1 cellular context compared by ENCODE assay signal in the genomic region with DNA sequence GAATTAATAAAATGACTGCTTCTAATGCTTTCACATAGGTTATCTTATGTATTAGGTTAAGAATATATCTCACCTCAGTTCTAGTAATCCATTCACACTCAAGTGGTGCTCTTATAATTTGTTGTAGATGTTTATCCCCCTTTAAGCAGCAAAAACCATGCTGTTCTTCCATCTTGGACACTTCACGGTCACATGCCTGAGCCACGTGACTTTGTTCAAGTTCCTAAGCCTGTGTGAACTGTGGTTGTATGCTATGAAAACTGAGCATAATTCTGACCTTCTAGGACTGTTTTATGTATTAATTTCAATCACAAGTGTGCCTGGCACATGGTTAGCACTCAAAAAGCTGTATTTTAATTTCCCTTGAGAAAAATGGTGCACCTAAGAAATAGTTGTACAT.
TF ChIP-seq lines count a peak whose summit lies in the region.

No MANE protein-coding gene starts in this region.

TF ChIP-seq in GM23338, 12 proteins besides CTCF, POLR2A, EP300 and RAD21 (continued from another document):
- TF ChIP-seq, protein P1, sequence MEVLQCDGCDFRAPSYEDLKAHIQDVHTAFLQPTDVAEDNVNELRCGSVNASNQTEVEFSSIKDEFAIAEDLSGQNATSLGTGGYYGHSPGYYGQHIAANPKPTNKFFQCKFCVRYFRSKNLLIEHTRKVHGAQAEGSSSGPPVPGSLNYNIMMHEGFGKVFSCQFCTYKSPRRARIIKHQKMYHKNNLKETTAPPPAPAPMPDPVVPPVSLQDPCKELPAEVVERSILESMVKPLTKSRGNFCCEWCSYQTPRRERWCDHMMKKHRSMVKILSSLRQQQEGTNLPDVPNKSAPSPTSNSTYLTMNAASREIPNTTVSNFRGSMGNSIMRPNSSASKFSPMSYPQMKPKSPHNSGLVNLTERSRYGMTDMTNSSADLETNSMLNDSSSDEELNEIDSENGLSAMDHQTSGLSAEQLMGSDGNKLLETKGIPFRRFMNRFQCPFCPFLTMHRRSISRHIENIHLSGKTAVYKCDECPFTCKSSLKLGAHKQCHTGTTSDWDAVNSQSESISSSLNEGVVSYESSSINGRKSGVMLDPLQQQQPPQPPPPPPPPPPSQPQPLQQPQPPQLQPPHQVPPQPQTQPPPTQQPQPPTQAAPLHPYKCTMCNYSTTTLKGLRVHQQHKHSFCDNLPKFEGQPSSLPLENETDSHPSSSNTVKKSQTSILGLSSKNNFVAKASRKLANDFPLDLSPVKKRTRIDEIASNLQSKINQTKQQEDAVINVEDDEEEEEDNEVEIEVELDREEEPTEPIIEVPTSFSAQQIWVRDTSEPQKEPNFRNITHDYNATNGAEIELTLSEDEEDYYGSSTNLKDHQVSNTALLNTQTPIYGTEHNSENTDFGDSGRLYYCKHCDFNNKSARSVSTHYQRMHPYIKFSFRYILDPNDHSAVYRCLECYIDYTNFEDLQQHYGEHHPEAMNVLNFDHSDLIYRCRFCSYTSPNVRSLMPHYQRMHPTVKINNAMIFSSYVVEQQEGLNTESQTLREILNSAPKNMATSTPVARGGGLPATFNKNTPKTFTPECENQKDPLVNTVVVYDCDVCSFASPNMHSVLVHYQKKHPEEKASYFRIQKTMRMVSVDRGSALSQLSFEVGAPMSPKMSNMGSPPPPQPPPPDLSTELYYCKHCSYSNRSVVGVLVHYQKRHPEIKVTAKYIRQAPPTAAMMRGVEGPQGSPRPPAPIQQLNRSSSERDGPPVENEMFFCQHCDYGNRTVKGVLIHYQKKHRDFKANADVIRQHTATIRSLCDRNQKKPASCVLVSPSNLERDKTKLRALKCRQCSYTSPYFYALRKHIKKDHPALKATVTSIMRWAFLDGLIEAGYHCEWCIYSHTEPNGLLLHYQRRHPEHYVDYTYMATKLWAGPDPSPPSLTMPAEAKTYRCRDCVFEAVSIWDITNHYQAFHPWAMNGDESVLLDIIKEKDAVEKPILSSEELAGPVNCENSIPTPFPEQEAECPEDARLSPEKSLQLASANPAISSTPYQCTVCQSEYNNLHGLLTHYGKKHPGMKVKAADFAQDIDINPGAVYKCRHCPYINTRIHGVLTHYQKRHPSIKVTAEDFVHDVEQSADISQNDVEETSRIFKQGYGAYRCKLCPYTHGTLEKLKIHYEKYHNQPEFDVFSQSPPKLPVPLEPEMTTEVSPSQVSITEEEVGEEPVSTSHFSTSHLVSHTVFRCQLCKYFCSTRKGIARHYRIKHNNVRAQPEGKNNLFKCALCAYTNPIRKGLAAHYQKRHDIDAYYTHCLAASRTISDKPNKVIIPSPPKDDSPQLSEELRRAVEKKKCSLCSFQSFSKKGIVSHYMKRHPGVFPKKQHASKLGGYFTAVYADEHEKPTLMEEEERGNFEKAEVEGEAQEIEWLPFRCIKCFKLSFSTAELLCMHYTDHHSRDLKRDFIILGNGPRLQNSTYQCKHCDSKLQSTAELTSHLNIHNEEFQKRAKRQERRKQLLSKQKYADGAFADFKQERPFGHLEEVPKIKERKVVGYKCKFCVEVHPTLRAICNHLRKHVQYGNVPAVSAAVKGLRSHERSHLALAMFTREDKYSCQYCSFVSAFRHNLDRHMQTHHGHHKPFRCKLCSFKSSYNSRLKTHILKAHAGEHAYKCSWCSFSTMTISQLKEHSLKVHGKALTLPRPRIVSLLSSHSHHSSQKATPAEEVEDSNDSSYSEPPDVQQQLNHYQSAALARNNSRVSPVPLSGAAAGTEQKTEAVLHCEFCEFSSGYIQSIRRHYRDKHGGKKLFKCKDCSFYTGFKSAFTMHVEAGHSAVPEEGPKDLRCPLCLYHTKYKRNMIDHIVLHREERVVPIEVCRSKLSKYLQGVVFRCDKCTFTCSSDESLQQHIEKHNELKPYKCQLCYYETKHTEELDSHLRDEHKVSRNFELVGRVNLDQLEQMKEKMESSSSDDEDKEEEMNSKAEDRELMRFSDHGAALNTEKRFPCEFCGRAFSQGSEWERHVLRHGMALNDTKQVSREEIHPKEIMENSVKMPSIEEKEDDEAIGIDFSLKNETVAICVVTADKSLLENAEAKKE (CRISPR knock-in tag; IDR thresholded peaks at IDR 0.05): no peak
